In the genomic region with DNA sequence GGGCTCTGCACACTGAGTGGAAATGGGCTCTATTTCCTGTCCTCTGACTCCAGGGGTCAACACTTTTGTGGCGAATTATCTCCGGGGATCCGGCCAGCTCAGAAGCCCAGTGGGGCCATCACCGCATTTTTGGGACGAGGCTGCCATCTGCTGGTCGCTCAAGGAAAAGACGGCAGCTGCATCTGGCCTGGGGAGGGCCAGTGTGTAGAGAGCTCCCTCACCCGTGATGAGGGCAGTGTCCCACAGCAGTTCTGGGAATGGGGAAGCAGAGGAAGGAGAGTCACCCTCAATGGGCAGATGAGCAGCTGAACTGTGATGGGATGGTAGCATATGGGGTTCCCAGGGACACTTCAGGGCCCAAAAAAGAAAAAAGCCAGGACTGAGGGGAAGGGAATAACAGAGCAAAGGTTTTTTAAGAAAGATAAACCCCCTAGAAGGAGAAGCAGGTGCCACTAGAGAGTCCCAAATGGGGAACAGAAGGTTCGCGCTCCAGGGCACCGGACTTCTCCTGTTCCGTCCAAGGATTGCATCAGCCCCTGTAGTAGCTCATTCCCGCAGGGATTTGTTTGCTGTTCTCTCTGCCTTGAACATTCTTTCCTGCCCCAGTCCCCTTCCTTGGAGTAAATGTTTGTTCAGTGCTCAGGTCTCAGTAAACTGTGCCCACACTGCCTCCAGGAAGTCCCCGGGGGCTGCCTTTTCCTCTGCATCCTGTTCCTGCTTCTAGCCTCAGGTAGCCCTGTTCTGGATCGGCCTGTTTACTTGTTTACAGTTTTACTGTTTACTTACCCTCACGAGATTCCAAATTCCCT, we compare ENCODE assay signal across 9 cellular contexts. TPM values are rescaled to one million over a fixed set of nuclear protein-coding genes. Genes with fewer than 3 reads are reported as not detected.
A peak's percentile ranks its signal among the peaks of the same experiment; 100 is the strongest.
DNase-seq lines count a peak whose midpoint lies in the region; ATAC-seq, FAIRE-seq and TF ChIP-seq lines count a peak whose summit lies in the region.
"Had no signal": no experiment of that assay in that cellular context is flagged by ENCODE, and none has a peak within 500 bp of the region (broad histone marks: within the 10 kb centered on the region; RNA-seq: fewer than 3 reads in every experiment).

No MANE protein-coding gene starts in this region.

- POLR2A ChIA-PET in CD4-positive, alpha-beta T cell (lab: Charles Lee): interaction anchor here (1.0 kb wide), 1 partner anchor 1128 kb away, joined by 4 read pairs; no protein-coding TSS in a partner anchor

- peak overlapping the region; percentile 60 for H2AFZ ChIP-seq in neural progenitor cell (replicated peaks)

- H3K4me3 ChIP-seq in neural progenitor cell (no peak overlapping the region), stomach (no peak overlapping the region)

- H3K27ac Mint-ChIP-seq in CD4-positive, alpha-beta T cell: no peak overlapping the region
- H3K27ac Mint-ChIP-seq in activated T-helper 17 cell treated with anti-CD3 and anti-CD28 coated beads, Interleukin-2, amount 50 U/mL, for 72 hours: peak overlapping the region; percentile 17
- H3K27ac Mint-ChIP-seq in neural progenitor cell: peak overlapping the region; percentile 61

- no peak overlapping the region for H3K9ac ChIP-seq in neural progenitor cell

- peak; percentile 81 for TF ChIP-seq CTCF in CD4-positive, alpha-beta T cell (IDR thresholded peaks at IDR 0.05)
- TF ChIP-seq CTCF in neural progenitor cell (IDR thresholded peaks at IDR 0.05): peak; percentile 92
- peak in 5 of 7 experiments; percentile 71 to 90 (median 78) for TF ChIP-seq CTCF in stomach (IDR thresholded peaks at IDR 0.05)

- CTCF ChIA-PET in CD4-positive, alpha-beta T cell (lab: Charles Lee): interaction anchor here (1.0 to 2.1 kb wide), 7 partner anchors 10 to 1311 kb away, joined by 3 to 15 read pairs (median 4); no protein-coding TSS in a partner anchor

- no peaks in the 10 kb centered on the region for H3K36me3 Mint-ChIP-seq in CD4-positive, alpha-beta T cell (ENCODE audit: low read depth)
- H3K36me3 Mint-ChIP-seq in activated T-helper 17 cell treated with anti-CD3 and anti-CD28 coated beads, Interleukin-2, amount 50 U/mL, for 72 hours (ENCODE audit: low read depth): no peaks in the 10 kb centered on the region
- no peaks in the 10 kb centered on the region for H3K36me3 Mint-ChIP-seq in neural progenitor cell

- DNase-seq in CD4-positive, alpha-beta T cell: peak; percentile 37 to 74 (median 56)
- peak; percentile 80 for DNase-seq in HTR-8/SVneo (ENCODE audit: insufficient read length, low spot score)
- DNase-seq in RPMI7951 (ENCODE audit: low read depth): peak; percentile 83
- peak; percentile 51 for DNase-seq in fibroblast of the conjunctiva (ENCODE audit: low read depth)
- peak; percentile 79 for DNase-seq in neural progenitor cell (ENCODE audit: low spot score)
- peak; percentile 80 for DNase-seq in stomach

- H3F3A ChIP-seq in neural progenitor cell (ENCODE audit: low read depth): no peaks in the 10 kb centered on the region

- H3K4me1 ChIP-seq in neural progenitor cell (no peaks in the 10 kb centered on the region), stomach (peaks cover 0 to 18% (median 11%) of the 10 kb centered on the region in 4 donors)

- WGBS in stomach, 5 donors: 8 to 18% (median 15%) methylated on average over 16 of the region's 16 CpGs

- peaks cover 5% of the 10 kb centered on the region for H3K4me1 Mint-ChIP-seq in CD4-positive, alpha-beta T cell (ENCODE audit: low read depth)
- H3K4me1 Mint-ChIP-seq in activated T-helper 17 cell treated with anti-CD3 and anti-CD28 coated beads, Interleukin-2, amount 50 U/mL, for 72 hours: peaks cover 5% of the 10 kb centered on the region
- peaks cover 18% of the 10 kb centered on the region for H3K4me1 Mint-ChIP-seq in neural progenitor cell

- no peaks in the 10 kb centered on the region for H3K36me3 ChIP-seq in neural progenitor cell
- no peaks in the 10 kb centered on the region for H3K36me3 ChIP-seq in stomach

- H3K9me3 Mint-ChIP-seq in CD4-positive, alpha-beta T cell: no peaks in the 10 kb centered on the region
- H3K9me3 Mint-ChIP-seq in activated T-helper 17 cell treated with anti-CD3 and anti-CD28 coated beads, Interleukin-2, amount 50 U/mL, for 72 hours: no peaks in the 10 kb centered on the region
- no peaks in the 10 kb centered on the region for H3K9me3 Mint-ChIP-seq in neural progenitor cell

- H3K27me3 Mint-ChIP-seq in CD4-positive, alpha-beta T cell: no peaks in the 10 kb centered on the region
- H3K27me3 Mint-ChIP-seq in activated T-helper 17 cell treated with anti-CD3 and anti-CD28 coated beads, Interleukin-2, amount 50 U/mL, for 72 hours: peaks cover 3% of the 10 kb centered on the region
- no peaks in the 10 kb centered on the region for H3K27me3 Mint-ChIP-seq in neural progenitor cell (ENCODE audit: insufficient read depth, low read depth)

- peak; percentile 81 for ATAC-seq in CD4-positive, alpha-beta T cell (ENCODE audit: poor library complexity)
- peak; percentile 97 for ATAC-seq in GM19467 (IDR thresholded peaks at IDR 0.05; ENCODE audit: unreplicated experiment)
- peak; percentile 95 for ATAC-seq in activated T-helper 17 cell treated with anti-CD3 and anti-CD28 coated beads, Interleukin-2, amount 50 U/mL, for 72 hours (replicated peaks)

- no peak overlapping the region for H3K4me2 ChIP-seq in neural progenitor cell

- peak; percentile 65 for FAIRE-seq in HTR-8/SVneo (lab: Jason Lieb, UNC)

- no peaks in the 10 kb centered on the region for H3K9me3 ChIP-seq in CD4-positive, alpha-beta T cell (ENCODE audit: control insufficient read depth, low read length)
- H3K9me3 ChIP-seq in neural progenitor cell (ENCODE audit: low read depth) (no peaks in the 10 kb centered on the region), stomach (no peaks in the 10 kb centered on the region)

- H3K4me3 Mint-ChIP-seq in CD4-positive, alpha-beta T cell: no peak overlapping the region
- H3K4me3 Mint-ChIP-seq in activated T-helper 17 cell treated with anti-CD3 and anti-CD28 coated beads, Interleukin-2, amount 50 U/mL, for 72 hours: no peak overlapping the region
- H3K4me3 Mint-ChIP-seq in neural progenitor cell: peak overlapping the region; percentile 48

- no peaks in the 10 kb centered on the region for H4K20me1 ChIP-seq in neural progenitor cell (ENCODE audit: low read depth)

- no peaks in the 10 kb centered on the region for H3K79me2 ChIP-seq in neural progenitor cell (ENCODE audit: low read depth)

- intact Hi-C loops in CD4-positive, alpha-beta T cell (cut with DNase I, micrococcal nuclease): loop anchor here (2.0 to 5.0 kb wide), 5 partner anchors 1022 to 1313 kb away; a partner anchor contains a TSS
- intact Hi-C loops in stomach (cut with DNase I; ENCODE audit: low total_unique reads): loop anchor here (5.0 to 10.0 kb wide), 2 partner anchors 1023 to 1130 kb away; a partner anchor contains a TSS

- H3K27ac ChIP-seq in CD4-positive, alpha-beta T cell (ENCODE audit: low read depth, low read length): no peak overlapping the region
- H3K27ac ChIP-seq in neural progenitor cell (no peak overlapping the region), stomach (peak overlapping the region in 3 of 5 donors; percentile 18 to 52 (median 46))

- TF ChIP-seq EP300 in stomach (IDR thresholded peaks at IDR 0.05): no peak

- no peak for TF ChIP-seq POLR2A in stomach (IDR thresholded peaks at IDR 0.05)

- no peaks in the 10 kb centered on the region for H3K27me3 ChIP-seq in CD4-positive, alpha-beta T cell (ENCODE audit: control insufficient read depth, insufficient read depth, low read length)
- H3K27me3 ChIP-seq in neural progenitor cell (no peaks in the 10 kb centered on the region), stomach (no peaks in the 10 kb centered on the region)

RNA-seq across cellular contexts. Expression of a gene that starts 9.3 kb away (rescaled TPM):
- total RNA-seq in CD4-positive, alpha-beta T cell: not detected
- 0.29 and 0.48 TPM in 2 replicates for total RNA-seq in RPMI7951 (2014; rRNA removed; shearing (Covaris generic))
- not detected for total RNA-seq in activated T-helper 17 cell treated with anti-CD3 and anti-CD28 coated beads, Interleukin-2, amount 50 U/mL, for 72 hours
- total RNA-seq in neural progenitor cell (ENCODE audit: low replicate concordance): 0.06 and 0.12 TPM in 2 replicates
- under 1 TPM in 1 of 5 donors, not detected in 4; 0.18 TPM for total RNA-seq in stomach
- under 1 TPM in 1 of 3 donors, not detected in 2; 0.13 TPM for polyA plus RNA-seq in stomach
- total RNA-seq: T-helper 1 cell treated with Interleukin-12 subunit alpha and Interleukin-12 subunit beta and Interleukin-4 antibody, amounts not matched to agents 30 ng/mL and 1 ng/mL, for 36 hours had no signal

Comparison
In these comparisons a context has a peak if more than half of its experiments do, and no peak if none do; other contexts are left out.
1. H3K27ac ChIP-seq: peak in stomach (3 of 5); none in CD4-positive, alpha-beta T cell (single experiment) and neural progenitor cell (single experiment).
2. Peak in every context shown above with its lines, with median percentiles within 50 percentile points of each other: ATAC-seq, DNase-seq and CTCF ChIP-seq.